In the genomic region with DNA sequence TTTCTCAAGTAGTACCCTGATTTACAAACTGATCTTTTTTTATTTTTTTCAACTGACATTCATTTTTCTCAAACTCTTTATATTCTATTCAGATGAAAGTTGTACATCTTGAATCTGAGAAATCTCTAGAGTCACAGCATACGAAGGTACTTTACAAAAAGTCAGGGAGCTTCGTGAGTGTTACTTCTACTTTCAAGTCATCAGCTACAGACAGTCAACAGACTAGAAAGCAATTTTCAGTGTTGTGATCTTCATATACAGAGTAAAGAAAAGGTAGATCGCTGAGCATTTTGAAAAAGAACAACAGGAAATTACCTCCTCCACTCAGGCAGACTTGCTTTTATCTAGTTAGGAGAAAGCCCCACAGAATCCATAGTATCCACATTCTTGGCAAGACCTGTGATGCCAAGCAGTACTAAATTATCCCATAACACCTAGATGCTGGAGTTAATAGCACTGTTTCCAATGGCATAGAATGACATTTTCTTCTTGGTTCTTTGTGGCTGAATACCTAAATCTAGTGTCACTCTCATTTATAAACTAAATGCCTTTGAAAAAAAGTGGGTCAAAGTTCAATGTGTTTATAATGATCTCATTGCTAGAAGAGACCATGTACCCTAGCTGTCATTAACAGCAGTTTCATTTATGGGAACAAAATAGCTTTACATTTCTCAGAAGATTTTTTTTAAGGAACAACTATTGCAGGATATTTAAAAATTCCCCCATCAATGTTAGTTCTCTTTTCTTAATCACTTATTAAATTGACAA, we compare ENCODE assay signal across 16 cellular contexts. TPM values are rescaled to one million over a fixed set of nuclear protein-coding genes. Genes with fewer than 3 reads are reported as not detected.
DNase-seq lines count a peak whose midpoint lies in the region; ATAC-seq and TF ChIP-seq lines count a peak whose summit lies in the region.
"Had no signal": no experiment of that assay in that cellular context is flagged by ENCODE, and none has a peak within 500 bp of the region (broad histone marks: within the 10 kb centered on the region; RNA-seq: fewer than 3 reads in every experiment).

No MANE protein-coding gene starts in this region.

- TF ChIP-seq POLR2A in transverse colon (IDR thresholded peaks at IDR 0.05), result no peak

- H3K36me3 Mint-ChIP-seq in activated CD4-positive, alpha-beta T cell treated with anti-CD3 and anti-CD28 coated beads, Interleukin-2, amount 10 ng/mL, durations not matched to agents 24 days and 14 days (ENCODE audit: low read depth), result no peaks in the 10 kb centered on the region
- no peaks in the 10 kb centered on the region for H3K36me3 Mint-ChIP-seq in activated naive CD8-positive, alpha-beta T cell treated with anti-CD3 and anti-CD28 coated beads, Interleukin-2, amount 10 ng/mL, durations not matched to agents 7 days and 5 days
- no peaks in the 10 kb centered on the region for H3K36me3 Mint-ChIP-seq in mesothelial cell of epicardium

- H3K27ac Mint-ChIP-seq in activated CD4-positive, alpha-beta T cell treated with anti-CD3 and anti-CD28 coated beads, Interleukin-2, amount 10 ng/mL, durations not matched to agents 24 days and 14 days, result no peak overlapping the region
- H3K27ac Mint-ChIP-seq in activated naive CD8-positive, alpha-beta T cell treated with anti-CD3 and anti-CD28 coated beads, Interleukin-2, amount 10 ng/mL, durations not matched to agents 7 days and 5 days, result peak overlapping the region; percentile 25
- no peak overlapping the region for H3K27ac Mint-ChIP-seq in mesothelial cell of epicardium

- TF ChIP-seq CTCF in mesothelial cell of epicardium (IDR thresholded peaks at IDR 0.05; ENCODE audit: unreplicated experiment), result no peak
- no peak for TF ChIP-seq CTCF in transverse colon (IDR thresholded peaks at IDR 0.05)

- peak; percentile 62 for ATAC-seq in GM19397 (IDR thresholded peaks at IDR 0.05; ENCODE audit: unreplicated experiment)
- peak; percentile 69 for ATAC-seq in HG03045 (IDR thresholded peaks at IDR 0.05; ENCODE audit: unreplicated experiment)
- peak; percentile 33 for ATAC-seq in activated naive CD8-positive, alpha-beta T cell treated with anti-CD3 and anti-CD28 coated beads, Interleukin-2, amount 10 ng/mL, durations not matched to agents 7 days and 5 days (ENCODE audit: low read depth)
- ATAC-seq: K562 had no signal

- H3K9me3 Mint-ChIP-seq in activated CD4-positive, alpha-beta T cell treated with anti-CD3 and anti-CD28 coated beads, Interleukin-2, amount 10 ng/mL, durations not matched to agents 24 days and 14 days, result no peaks in the 10 kb centered on the region
- H3K9me3 Mint-ChIP-seq in activated naive CD8-positive, alpha-beta T cell treated with anti-CD3 and anti-CD28 coated beads, Interleukin-2, amount 10 ng/mL, durations not matched to agents 7 days and 5 days, result no peaks in the 10 kb centered on the region
- no peaks in the 10 kb centered on the region for H3K9me3 Mint-ChIP-seq in mesothelial cell of epicardium

- H3K4me1 Mint-ChIP-seq in activated CD4-positive, alpha-beta T cell treated with anti-CD3 and anti-CD28 coated beads, Interleukin-2, amount 10 ng/mL, durations not matched to agents 24 days and 14 days, result peaks cover 7% of the 10 kb centered on the region
- peaks cover 17% of the 10 kb centered on the region for H3K4me1 Mint-ChIP-seq in activated naive CD8-positive, alpha-beta T cell treated with anti-CD3 and anti-CD28 coated beads, Interleukin-2, amount 10 ng/mL, durations not matched to agents 7 days and 5 days
- no peaks in the 10 kb centered on the region for H3K4me1 Mint-ChIP-seq in mesothelial cell of epicardium

- H3K27ac ChIP-seq in transverse colon, result no peak overlapping the region
- H3K27ac ChIP-seq: esophagus squamous epithelium, prostate gland had no signal

- H3K9me3 ChIP-seq in transverse colon, result no peaks in the 10 kb centered on the region
- H3K9me3 ChIP-seq: esophagus squamous epithelium, prostate gland had no signal

- H3K27me3 ChIP-seq in transverse colon, result peaks cover 11% of the 10 kb centered on the region

- no peak overlapping the region for H3K4me3 ChIP-seq in transverse colon
- H3K4me3 ChIP-seq: esophagus squamous epithelium, K562, prostate gland had no signal

- WGBS in transverse colon (ENCODE audit: low coverage in 1 of 2), 2 donors, result 56 to 65% methylated on average over 3 of the region's 3 CpGs

- intact Hi-C loops in activated CD4-positive, alpha-beta T cell treated with anti-CD3 and anti-CD28 coated beads, Interleukin-2, amount 10 ng/mL, durations not matched to agents 24 days and 14 days (cut with micrococcal nuclease), result no loop called here
- intact Hi-C loops in transverse colon (cut with DNase I; ENCODE audit: low total_unique reads), result no loop called here

- DNase-seq in activated CD4-positive, alpha-beta T cell treated with anti-CD3 and anti-CD28 coated beads, Interleukin-2, amount 10 ng/mL, durations not matched to agents 24 days and 14 days, result no peak
- no peak for DNase-seq in activated CD4-positive, alpha-beta T cell treated with anti-CD3 and anti-CD28 coated beads, Interleukin-2, amount 50 U/mL, for 4 hours
- DNase-seq in activated naive CD8-positive, alpha-beta T cell treated with anti-CD3 and anti-CD28 coated beads, Interleukin-2, amount 10 ng/mL, durations not matched to agents 7 days and 5 days, result no peak
- no peak for DNase-seq in stimulated activated CD8-positive, alpha-beta memory T cell treated with anti-CD3 and anti-CD28 coated beads, Interleukin-4, amount 100 ng/mL, for 48 hours
- DNase-seq in mesothelial cell of epicardium (ENCODE audit: low spot score in 2 of 2, unreplicated experiment in 2 of 2), result no peak
- no peak for DNase-seq in transverse colon
- DNase-seq: DMS153; esophagus squamous epithelium; mesenchymal stem cell; NCI-H1930; stimulated activated CD4-positive, alpha-beta T cell treated with anti-CD3 and anti-CD28 coated beads, Interleukin-4, amount 100 ng/mL, for 24 hours; T-helper 9 cell had no signal

- POLR2A ChIA-PET in activated naive CD8-positive, alpha-beta T cell treated with anti-CD3 and anti-CD28 coated beads, Interleukin-2, amount 10 ng/mL, durations not matched to agents 7 days and 5 days (lab: Charles Lee), result interaction anchor here (1.2 to 3.1 kb wide), 2 partner anchors 10 to 12 kb away, joined by 3 to 31 read pairs; a partner anchor contains a TSS

- TF ChIP-seq EP300 in transverse colon (IDR thresholded peaks at IDR 0.05; ENCODE audit: low read depth), result no peak

- H3K4me1 ChIP-seq in transverse colon, result no peaks in the 10 kb centered on the region
- H3K4me1 ChIP-seq: esophagus squamous epithelium, prostate gland had no signal

- peaks cover 17% of the 10 kb centered on the region for H3K27me3 Mint-ChIP-seq in activated CD4-positive, alpha-beta T cell treated with anti-CD3 and anti-CD28 coated beads, Interleukin-2, amount 10 ng/mL, durations not matched to agents 24 days and 14 days
- H3K27me3 Mint-ChIP-seq in activated naive CD8-positive, alpha-beta T cell treated with anti-CD3 and anti-CD28 coated beads, Interleukin-2, amount 10 ng/mL, durations not matched to agents 7 days and 5 days, result no peaks in the 10 kb centered on the region
- H3K27me3 Mint-ChIP-seq in mesothelial cell of epicardium (ENCODE audit: low read depth), result peaks cover 70% of the 10 kb centered on the region

- H3K36me3 ChIP-seq in transverse colon, result no peaks in the 10 kb centered on the region
- H3K36me3 ChIP-seq: esophagus squamous epithelium, prostate gland had no signal

- peak overlapping the region; percentile 10 for H3K4me3 Mint-ChIP-seq in activated CD4-positive, alpha-beta T cell treated with anti-CD3 and anti-CD28 coated beads, Interleukin-2, amount 10 ng/mL, durations not matched to agents 24 days and 14 days
- peak overlapping the region; percentile 9 for H3K4me3 Mint-ChIP-seq in activated naive CD8-positive, alpha-beta T cell treated with anti-CD3 and anti-CD28 coated beads, Interleukin-2, amount 10 ng/mL, durations not matched to agents 7 days and 5 days
- no peak overlapping the region for H3K4me3 Mint-ChIP-seq in mesothelial cell of epicardium

- in situ Hi-C loops in transverse colon (cut with MboI; ENCODE audit: low pct_ligation_motif_present in 1 of 4, low pct_unique_long_range_greater_than_20kb in 1 of 4, low sequenced_read_pairs in 3 of 4), result no loop called here

RNA-seq across cellular contexts. Expression of a gene that starts 12.0 kb away (rescaled TPM):
- total RNA-seq in activated CD4-positive, alpha-beta T cell treated with anti-CD3 and anti-CD28 coated beads, Interleukin-2, amount 10 ng/mL, durations not matched to agents 24 days and 14 days, result 40.9 and 42.2 TPM in 2 replicates
- total RNA-seq in activated naive CD8-positive, alpha-beta T cell treated with anti-CD3 and anti-CD28 coated beads, Interleukin-2, amount 10 ng/mL, durations not matched to agents 7 days and 5 days, result 10 to 100 TPM; 49.4 to 55.9 TPM
- total RNA-seq in mesothelial cell of epicardium (22.5 to 24.8 TPM (median 23.4 TPM) in 3 replicates), transverse colon (10 to 100 TPM; 31.7 to 60.7 (median 41.5) TPM)
